1 cellular context compared by ENCODE assay signal in the genomic region with DNA sequence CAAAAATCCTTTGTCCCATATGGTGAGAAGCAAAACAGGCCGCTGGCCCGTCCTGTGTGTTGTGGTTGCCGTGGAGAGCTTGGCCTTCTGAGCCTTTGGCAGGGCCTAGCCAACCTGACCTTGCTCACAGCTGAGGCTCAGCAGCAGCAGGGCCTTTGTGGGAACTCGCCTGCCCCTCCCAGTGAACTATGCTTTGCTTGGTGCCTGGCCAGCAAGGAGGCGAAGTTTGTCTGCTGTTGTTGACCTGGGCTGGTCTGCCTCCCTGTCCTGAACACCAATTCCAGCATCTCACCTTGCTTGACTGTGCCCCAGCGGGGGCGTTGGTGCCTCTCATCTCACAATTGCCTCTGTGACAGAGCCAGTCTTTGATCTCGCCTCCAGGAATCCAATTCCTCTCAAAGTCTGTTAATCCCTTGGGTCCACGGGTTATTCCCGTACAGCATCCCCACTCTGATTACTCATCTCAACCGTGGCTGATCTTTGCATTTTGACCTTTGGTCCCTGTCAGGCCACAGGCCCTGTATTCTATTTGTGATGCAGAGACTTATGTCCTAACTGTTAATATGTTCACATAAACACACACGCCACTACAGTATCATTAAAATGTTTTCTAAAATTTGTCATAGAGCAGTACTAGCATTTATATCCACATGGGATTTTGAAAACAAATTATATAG.
TF ChIP-seq lines count a peak whose summit lies in the region.

No MANE protein-coding gene starts in this region.

TF ChIP-seq in HepG2, 621 proteins besides CTCF, POLR2A, EP300 and RAD21 (continued from another document and continues in another):
- TF ChIP-seq, protein P1, sequence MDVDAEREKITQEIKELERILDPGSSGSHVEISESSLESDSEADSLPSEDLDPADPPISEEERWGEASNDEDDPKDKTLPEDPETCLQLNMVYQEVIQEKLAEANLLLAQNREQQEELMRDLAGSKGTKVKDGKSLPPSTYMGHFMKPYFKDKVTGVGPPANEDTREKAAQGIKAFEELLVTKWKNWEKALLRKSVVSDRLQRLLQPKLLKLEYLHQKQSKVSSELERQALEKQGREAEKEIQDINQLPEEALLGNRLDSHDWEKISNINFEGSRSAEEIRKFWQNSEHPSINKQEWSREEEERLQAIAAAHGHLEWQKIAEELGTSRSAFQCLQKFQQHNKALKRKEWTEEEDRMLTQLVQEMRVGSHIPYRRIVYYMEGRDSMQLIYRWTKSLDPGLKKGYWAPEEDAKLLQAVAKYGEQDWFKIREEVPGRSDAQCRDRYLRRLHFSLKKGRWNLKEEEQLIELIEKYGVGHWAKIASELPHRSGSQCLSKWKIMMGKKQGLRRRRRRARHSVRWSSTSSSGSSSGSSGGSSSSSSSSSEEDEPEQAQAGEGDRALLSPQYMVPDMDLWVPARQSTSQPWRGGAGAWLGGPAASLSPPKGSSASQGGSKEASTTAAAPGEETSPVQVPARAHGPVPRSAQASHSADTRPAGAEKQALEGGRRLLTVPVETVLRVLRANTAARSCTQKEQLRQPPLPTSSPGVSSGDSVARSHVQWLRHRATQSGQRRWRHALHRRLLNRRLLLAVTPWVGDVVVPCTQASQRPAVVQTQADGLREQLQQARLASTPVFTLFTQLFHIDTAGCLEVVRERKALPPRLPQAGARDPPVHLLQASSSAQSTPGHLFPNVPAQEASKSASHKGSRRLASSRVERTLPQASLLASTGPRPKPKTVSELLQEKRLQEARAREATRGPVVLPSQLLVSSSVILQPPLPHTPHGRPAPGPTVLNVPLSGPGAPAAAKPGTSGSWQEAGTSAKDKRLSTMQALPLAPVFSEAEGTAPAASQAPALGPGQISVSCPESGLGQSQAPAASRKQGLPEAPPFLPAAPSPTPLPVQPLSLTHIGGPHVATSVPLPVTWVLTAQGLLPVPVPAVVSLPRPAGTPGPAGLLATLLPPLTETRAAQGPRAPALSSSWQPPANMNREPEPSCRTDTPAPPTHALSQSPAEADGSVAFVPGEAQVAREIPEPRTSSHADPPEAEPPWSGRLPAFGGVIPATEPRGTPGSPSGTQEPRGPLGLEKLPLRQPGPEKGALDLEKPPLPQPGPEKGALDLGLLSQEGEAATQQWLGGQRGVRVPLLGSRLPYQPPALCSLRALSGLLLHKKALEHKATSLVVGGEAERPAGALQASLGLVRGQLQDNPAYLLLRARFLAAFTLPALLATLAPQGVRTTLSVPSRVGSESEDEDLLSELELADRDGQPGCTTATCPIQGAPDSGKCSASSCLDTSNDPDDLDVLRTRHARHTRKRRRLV (CRISPR knock-in tag; IDR thresholded peaks at IDR 0.05), result no peak
- TF ChIP-seq, protein P2, sequence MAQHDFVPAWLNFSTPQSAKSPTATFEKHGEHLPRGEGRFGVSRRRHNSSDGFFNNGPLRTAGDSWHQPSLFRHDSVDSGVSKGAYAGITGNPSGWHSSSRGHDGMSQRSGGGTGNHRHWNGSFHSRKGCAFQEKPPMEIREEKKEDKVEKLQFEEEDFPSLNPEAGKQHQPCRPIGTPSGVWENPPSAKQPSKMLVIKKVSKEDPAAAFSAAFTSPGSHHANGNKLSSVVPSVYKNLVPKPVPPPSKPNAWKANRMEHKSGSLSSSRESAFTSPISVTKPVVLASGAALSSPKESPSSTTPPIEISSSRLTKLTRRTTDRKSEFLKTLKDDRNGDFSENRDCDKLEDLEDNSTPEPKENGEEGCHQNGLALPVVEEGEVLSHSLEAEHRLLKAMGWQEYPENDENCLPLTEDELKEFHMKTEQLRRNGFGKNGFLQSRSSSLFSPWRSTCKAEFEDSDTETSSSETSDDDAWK (CRISPR knock-in tag; IDR thresholded peaks at IDR 0.05), result no peak
- 0 out of 2 replicates have a peak, but pooled peaks have one; percentile 42 for TF ChIP-seq ZNF121 (CRISPR knock-in tag; IDR thresholded peaks at IDR 0.05)
- peak; percentile 36; the same call in 1 of the 2 replicates for TF ChIP-seq ZNF335 (CRISPR knock-in tag; IDR thresholded peaks at IDR 0.05)
- peak; percentile 99 for TF ChIP-seq TCF7 (IDR thresholded peaks at IDR 0.05; ENCODE audit: low read depth)
- TF ChIP-seq HOXA9 (CRISPR knock-in tag; IDR thresholded peaks at IDR 0.05; ENCODE audit: borderline replicate concordance), result peak; percentile 61; the same call in 1 of the 2 replicates
- no peak for TF ChIP-seq ZNF10 (CRISPR knock-in tag; IDR thresholded peaks at IDR 0.05; ENCODE audit: borderline replicate concordance, low read depth)
- TF ChIP-seq, protein P3, sequence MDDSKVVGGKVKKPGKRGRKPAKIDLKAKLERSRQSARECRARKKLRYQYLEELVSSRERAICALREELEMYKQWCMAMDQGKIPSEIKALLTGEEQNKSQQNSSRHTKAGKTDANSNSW (CRISPR knock-in tag; IDR thresholded peaks at IDR 0.05; ENCODE audit: borderline replicate concordance), result no peak
- TF ChIP-seq ZNF136 (CRISPR knock-in tag; IDR thresholded peaks at IDR 0.05; ENCODE audit: low read depth), result peak; percentile 91; the same call in 1 of the 2 replicates
- no peak; the same call in none of the 2 replicates for TF ChIP-seq HOXD1 (CRISPR knock-in tag; IDR thresholded peaks at IDR 0.05)
- TF ChIP-seq ZNF510 (CRISPR knock-in tag; IDR thresholded peaks at IDR 0.05; ENCODE audit: low read depth), result 0 out of 2 replicates have a peak, but pooled peaks have one; percentile 43
- TF ChIP-seq, protein P4, sequence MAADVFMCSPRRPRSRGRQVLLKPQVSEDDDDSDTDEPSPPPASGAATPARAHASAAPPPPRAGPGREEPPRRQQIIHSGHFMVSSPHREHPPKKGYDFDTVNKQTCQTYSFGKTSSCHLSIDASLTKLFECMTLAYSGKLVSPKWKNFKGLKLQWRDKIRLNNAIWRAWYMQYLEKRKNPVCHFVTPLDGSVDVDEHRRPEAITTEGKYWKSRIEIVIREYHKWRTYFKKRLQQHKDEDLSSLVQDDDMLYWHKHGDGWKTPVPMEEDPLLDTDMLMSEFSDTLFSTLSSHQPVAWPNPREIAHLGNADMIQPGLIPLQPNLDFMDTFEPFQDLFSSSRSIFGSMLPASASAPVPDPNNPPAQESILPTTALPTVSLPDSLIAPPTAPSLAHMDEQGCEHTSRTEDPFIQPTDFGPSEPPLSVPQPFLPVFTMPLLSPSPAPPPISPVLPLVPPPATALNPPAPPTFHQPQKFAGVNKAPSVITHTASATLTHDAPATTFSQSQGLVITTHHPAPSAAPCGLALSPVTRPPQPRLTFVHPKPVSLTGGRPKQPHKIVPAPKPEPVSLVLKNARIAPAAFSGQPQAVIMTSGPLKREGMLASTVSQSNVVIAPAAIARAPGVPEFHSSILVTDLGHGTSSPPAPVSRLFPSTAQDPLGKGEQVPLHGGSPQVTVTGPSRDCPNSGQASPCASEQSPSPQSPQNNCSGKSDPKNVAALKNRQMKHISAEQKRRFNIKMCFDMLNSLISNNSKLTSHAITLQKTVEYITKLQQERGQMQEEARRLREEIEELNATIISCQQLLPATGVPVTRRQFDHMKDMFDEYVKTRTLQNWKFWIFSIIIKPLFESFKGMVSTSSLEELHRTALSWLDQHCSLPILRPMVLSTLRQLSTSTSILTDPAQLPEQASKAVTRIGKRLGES (CRISPR knock-in tag; IDR thresholded peaks at IDR 0.05; ENCODE audit: borderline replicate concordance), result no peak
- peak; percentile 97 for TF ChIP-seq REPIN1 (CRISPR knock-in tag; IDR thresholded peaks at IDR 0.05; ENCODE audit: borderline replicate concordance, low read depth)
- no peak for TF ChIP-seq ZNF720 (CRISPR knock-in tag; IDR thresholded peaks at IDR 0.05)
- no peak for TF ChIP-seq ZNF7 (CRISPR knock-in tag; IDR thresholded peaks at IDR 0.05)
- TF ChIP-seq, protein P5, sequence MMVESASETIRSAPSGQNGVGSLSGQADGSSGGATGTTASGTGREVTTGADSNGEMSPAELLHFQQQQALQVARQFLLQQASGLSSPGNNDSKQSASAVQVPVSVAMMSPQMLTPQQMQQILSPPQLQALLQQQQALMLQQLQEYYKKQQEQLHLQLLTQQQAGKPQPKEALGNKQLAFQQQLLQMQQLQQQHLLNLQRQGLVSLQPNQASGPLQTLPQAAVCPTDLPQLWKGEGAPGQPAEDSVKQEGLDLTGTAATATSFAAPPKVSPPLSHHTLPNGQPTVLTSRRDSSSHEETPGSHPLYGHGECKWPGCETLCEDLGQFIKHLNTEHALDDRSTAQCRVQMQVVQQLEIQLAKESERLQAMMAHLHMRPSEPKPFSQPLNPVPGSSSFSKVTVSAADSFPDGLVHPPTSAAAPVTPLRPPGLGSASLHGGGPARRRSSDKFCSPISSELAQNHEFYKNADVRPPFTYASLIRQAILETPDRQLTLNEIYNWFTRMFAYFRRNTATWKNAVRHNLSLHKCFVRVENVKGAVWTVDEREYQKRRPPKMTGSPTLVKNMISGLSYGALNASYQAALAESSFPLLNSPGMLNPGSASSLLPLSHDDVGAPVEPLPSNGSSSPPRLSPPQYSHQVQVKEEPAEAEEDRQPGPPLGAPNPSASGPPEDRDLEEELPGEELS (CRISPR knock-in tag; IDR thresholded peaks at IDR 0.05), result peak; percentile 98
- TF ChIP-seq SRY (CRISPR knock-in tag; IDR thresholded peaks at IDR 0.05), result no peak
- TF ChIP-seq ZFP36L1 (CRISPR knock-in tag; IDR thresholded peaks at IDR 0.05), result peak; percentile 79; the same call in 1 of the 2 replicates
- TF ChIP-seq ARID2 (CRISPR knock-in tag; IDR thresholded peaks at IDR 0.05; ENCODE audit: borderline replicate concordance), result peak; percentile 93
- TF ChIP-seq NFRKB (IDR thresholded peaks at IDR 0.05), result no peak
- TF ChIP-seq, protein P6, sequence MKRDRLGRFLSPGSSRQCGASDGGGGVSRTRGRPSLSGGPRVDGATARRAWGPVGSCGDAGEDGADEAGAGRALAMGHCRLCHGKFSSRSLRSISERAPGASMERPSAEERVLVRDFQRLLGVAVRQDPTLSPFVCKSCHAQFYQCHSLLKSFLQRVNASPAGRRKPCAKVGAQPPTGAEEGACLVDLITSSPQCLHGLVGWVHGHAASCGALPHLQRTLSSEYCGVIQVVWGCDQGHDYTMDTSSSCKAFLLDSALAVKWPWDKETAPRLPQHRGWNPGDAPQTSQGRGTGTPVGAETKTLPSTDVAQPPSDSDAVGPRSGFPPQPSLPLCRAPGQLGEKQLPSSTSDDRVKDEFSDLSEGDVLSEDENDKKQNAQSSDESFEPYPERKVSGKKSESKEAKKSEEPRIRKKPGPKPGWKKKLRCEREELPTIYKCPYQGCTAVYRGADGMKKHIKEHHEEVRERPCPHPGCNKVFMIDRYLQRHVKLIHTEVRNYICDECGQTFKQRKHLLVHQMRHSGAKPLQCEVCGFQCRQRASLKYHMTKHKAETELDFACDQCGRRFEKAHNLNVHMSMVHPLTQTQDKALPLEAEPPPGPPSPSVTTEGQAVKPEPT (CRISPR knock-in tag; IDR thresholded peaks at IDR 0.05; ENCODE audit: low read depth), result peak; percentile 78; the same call in 1 of the 2 replicates
- TF ChIP-seq, protein P7, sequence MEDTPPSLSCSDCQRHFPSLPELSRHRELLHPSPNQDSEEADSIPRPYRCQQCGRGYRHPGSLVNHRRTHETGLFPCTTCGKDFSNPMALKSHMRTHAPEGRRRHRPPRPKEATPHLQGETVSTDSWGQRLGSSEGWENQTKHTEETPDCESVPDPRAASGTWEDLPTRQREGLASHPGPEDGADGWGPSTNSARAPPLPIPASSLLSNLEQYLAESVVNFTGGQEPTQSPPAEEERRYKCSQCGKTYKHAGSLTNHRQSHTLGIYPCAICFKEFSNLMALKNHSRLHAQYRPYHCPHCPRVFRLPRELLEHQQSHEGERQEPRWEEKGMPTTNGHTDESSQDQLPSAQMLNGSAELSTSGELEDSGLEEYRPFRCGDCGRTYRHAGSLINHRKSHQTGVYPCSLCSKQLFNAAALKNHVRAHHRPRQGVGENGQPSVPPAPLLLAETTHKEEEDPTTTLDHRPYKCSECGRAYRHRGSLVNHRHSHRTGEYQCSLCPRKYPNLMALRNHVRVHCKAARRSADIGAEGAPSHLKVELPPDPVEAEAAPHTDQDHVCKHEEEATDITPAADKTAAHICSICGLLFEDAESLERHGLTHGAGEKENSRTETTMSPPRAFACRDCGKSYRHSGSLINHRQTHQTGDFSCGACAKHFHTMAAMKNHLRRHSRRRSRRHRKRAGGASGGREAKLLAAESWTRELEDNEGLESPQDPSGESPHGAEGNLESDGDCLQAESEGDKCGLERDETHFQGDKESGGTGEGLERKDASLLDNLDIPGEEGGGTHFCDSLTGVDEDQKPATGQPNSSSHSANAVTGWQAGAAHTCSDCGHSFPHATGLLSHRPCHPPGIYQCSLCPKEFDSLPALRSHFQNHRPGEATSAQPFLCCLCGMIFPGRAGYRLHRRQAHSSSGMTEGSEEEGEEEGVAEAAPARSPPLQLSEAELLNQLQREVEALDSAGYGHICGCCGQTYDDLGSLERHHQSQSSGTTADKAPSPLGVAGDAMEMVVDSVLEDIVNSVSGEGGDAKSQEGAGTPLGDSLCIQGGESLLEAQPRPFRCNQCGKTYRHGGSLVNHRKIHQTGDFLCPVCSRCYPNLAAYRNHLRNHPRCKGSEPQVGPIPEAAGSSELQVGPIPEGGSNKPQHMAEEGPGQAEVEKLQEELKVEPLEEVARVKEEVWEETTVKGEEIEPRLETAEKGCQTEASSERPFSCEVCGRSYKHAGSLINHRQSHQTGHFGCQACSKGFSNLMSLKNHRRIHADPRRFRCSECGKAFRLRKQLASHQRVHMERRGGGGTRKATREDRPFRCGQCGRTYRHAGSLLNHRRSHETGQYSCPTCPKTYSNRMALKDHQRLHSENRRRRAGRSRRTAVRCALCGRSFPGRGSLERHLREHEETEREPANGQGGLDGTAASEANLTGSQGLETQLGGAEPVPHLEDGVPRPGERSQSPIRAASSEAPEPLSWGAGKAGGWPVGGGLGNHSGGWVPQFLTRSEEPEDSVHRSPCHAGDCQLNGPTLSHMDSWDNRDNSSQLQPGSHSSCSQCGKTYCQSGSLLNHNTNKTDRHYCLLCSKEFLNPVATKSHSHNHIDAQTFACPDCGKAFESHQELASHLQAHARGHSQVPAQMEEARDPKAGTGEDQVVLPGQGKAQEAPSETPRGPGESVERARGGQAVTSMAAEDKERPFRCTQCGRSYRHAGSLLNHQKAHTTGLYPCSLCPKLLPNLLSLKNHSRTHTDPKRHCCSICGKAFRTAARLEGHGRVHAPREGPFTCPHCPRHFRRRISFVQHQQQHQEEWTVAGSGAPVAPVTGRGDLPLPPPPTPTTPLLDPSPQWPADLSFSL (CRISPR knock-in tag; IDR thresholded peaks at IDR 0.05), result peak; percentile 83; the same call in 1 of the 2 replicates
- TF ChIP-seq JUNB (CRISPR knock-in tag; IDR thresholded peaks at IDR 0.05; ENCODE audit: borderline replicate concordance), result peak; percentile 83; the same call in 1 of the 2 replicates
- peak; percentile 100 for TF ChIP-seq HNF4A (CRISPR knock-in tag; IDR thresholded peaks at IDR 0.05)
- TF ChIP-seq, protein P8, sequence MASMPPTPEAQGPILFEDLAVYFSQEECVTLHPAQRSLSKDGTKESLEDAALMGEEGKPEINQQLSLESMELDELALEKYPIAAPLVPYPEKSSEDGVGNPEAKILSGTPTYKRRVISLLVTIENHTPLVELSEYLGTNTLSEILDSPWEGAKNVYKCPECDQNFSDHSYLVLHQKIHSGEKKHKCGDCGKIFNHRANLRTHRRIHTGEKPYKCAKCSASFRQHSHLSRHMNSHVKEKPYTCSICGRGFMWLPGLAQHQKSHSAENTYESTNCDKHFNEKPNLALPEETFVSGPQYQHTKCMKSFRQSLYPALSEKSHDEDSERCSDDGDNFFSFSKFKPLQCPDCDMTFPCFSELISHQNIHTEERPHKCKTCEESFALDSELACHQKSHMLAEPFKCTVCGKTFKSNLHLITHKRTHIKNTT (CRISPR knock-in tag; IDR thresholded peaks at IDR 0.05), result no peak
- no peak for TF ChIP-seq ARNT (IDR thresholded peaks at IDR 0.05)
- TF ChIP-seq ZNF3 (CRISPR knock-in tag; IDR thresholded peaks at IDR 0.05), result 0 out of 2 replicates have a peak, but pooled peaks have one; percentile 47
- TF ChIP-seq ETV5 (CRISPR knock-in tag; IDR thresholded peaks at IDR 0.05; ENCODE audit: borderline replicate concordance), result peak; percentile 79; the same call in 1 of the 2 replicates
